17 cellular contexts compared by ENCODE assay signal in genomic region chr4:55143858-55144257, GRCh38.
"Had no signal": no experiment of that assay in that cellular context is flagged by ENCODE, and none has a peak within 500 bp of the region (broad histone marks: within the 10 kb centered on the region; RNA-seq: fewer than 3 reads in every experiment).

No MANE protein-coding gene starts in this region.

- DNase-seq: activated CD4-positive, alpha-beta T cell treated with anti-CD3 and anti-CD28 coated beads for 1 hour; activated CD4-positive, alpha-beta T cell treated with anti-CD3 and anti-CD28 coated beads, Interleukin-2, amount 50 U/mL, for 4 hours; activated naive CD4-positive, alpha-beta T cell treated with anti-CD3 and anti-CD28 coated beads, Interleukin-2, amount 50 U/mL, for 16 hours; dorsolateral prefrontal cortex; endodermal cell; left colon; naive B cell; ovary; sigmoid colon; spleen; T1000; trophoblast cell had no signal

- H3K4me1 ChIP-seq: neural progenitor cell, sigmoid colon, spleen, suprapubic skin had no signal

- H3K9ac ChIP-seq: neural progenitor cell had no signal

- H3K36me3 ChIP-seq: neural progenitor cell, ovary, sigmoid colon, spleen, suprapubic skin had no signal

- H3K4me2 ChIP-seq: neural progenitor cell had no signal

- H3K4me3 ChIP-seq: dorsolateral prefrontal cortex, lung, neural progenitor cell, ovary, sigmoid colon, spleen, suprapubic skin had no signal

- H3K27me3 ChIP-seq: neural progenitor cell, ovary, sigmoid colon, suprapubic skin had no signal

- H3K27ac ChIP-seq: dorsolateral prefrontal cortex, neural progenitor cell, ovary, sigmoid colon, spleen, suprapubic skin, VCaP had no signal

- H2AFZ ChIP-seq: neural progenitor cell had no signal

- H3K9me3 ChIP-seq: ovary, sigmoid colon, spleen, suprapubic skin had no signal

- ATAC-seq: esophagus mucosa, left colon had no signal
